22 cellular contexts compared by ENCODE assay signal in the genomic region with DNA sequence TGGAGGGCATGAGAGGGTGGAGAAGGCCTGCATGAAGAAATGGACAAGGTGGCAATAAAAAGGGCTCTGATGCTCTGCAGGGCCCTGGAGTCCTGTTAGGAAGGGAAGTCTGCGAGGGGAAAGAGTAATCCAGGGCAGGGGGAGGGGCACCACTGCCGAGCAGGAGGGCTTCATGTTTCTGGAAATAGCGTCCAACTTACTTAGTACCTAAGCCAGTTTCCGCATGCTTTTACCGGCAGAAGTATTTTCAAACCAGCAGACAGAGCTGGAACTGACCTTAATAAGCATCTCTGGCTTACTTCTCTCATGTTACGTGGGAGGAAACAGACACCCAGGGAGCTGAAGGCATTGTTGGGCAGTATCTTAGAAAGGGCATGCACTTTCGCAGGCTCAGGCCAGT.
"Had no signal": no experiment of that assay in that cellular context is flagged by ENCODE, and none has a peak within 500 bp of the region (broad histone marks: within the 10 kb centered on the region; RNA-seq: fewer than 3 reads in every experiment).

No MANE protein-coding gene starts in this region.

- H3K27ac ChIP-seq: spleen had no signal

- DNase-seq: activated CD4-positive, alpha-beta memory T cell treated with anti-CD3 and anti-CD28 coated beads for 36 hours; activated CD4-positive, alpha-beta T cell treated with anti-CD3 and anti-CD28 coated beads for 48 hours; activated CD4-positive, CD25-positive, alpha-beta regulatory T cell; activated naive CD4-positive, alpha-beta T cell treated with Interleukin-2 at 50 U/mL for 16 hours; activated naive CD8-positive, alpha-beta T cell treated with anti-CD3 and anti-CD28 coated beads for 36 hours; activated T-cell treated with anti-CD3 and anti-CD28 coated beads, Interleukin-2, amount 50 U/mL, for 48 hours; amygdala; central memory CD4-positive, alpha-beta T cell; effector memory CD8-positive, alpha-beta T cell; glutamatergic neuron; hippocampal formation; kidney glomerular epithelial cell; left ventricle myocardium superior; SHP77; spleen; stimulated activated CD4-positive, alpha-beta T cell treated with anti-CD3 and anti-CD28 coated beads, Interleukin-4, amount 100 ng/mL, for 4 hours; substantia nigra; trophoblast cell had no signal

- ATAC-seq: effector memory CD8-positive, alpha-beta T cell; esophagus mucosa; left ventricle myocardium superior had no signal

- H3K27me3 ChIP-seq: spleen had no signal

- H3K27me3 Mint-ChIP-seq: stimulated activated naive CD8-positive, alpha-beta T cell treated with anti-CD3 and anti-CD28 coated beads, Interleukin-15, Interleukin-2, amounts not matched to agents 100 ng/mL and 50 ng/mL, for 24 hours had no signal

- H3K9me3 Mint-ChIP-seq: activated CD4-positive, alpha-beta memory T cell treated with anti-CD3 and anti-CD28 coated beads for 36 hours; activated naive CD8-positive, alpha-beta T cell treated with anti-CD3 and anti-CD28 coated beads for 36 hours; effector memory CD8-positive, alpha-beta T cell; neural crest cell; stimulated activated naive CD8-positive, alpha-beta T cell treated with anti-CD3 and anti-CD28 coated beads, Interleukin-15, Interleukin-2, amounts not matched to agents 100 ng/mL and 50 ng/mL, for 24 hours; T-helper 1 cell treated with Interleukin-12 subunit alpha and Interleukin-12 subunit beta and Interleukin-4 antibody, amounts not matched to agents 30 μg/mL and 1 μg/mL, for 36 hours had no signal

- H3K36me3 Mint-ChIP-seq: activated CD4-positive, alpha-beta memory T cell treated with anti-CD3 and anti-CD28 coated beads for 36 hours; activated naive CD8-positive, alpha-beta T cell treated with anti-CD3 and anti-CD28 coated beads for 36 hours had no signal

- H3K4me3 ChIP-seq: spleen had no signal

- H3K9me3 ChIP-seq: spleen had no signal

- H3K27ac Mint-ChIP-seq: activated CD4-positive, alpha-beta memory T cell treated with anti-CD3 and anti-CD28 coated beads for 36 hours; activated naive CD8-positive, alpha-beta T cell treated with anti-CD3 and anti-CD28 coated beads for 36 hours; effector memory CD8-positive, alpha-beta T cell; stimulated activated naive CD8-positive, alpha-beta T cell treated with anti-CD3 and anti-CD28 coated beads, Interleukin-15, Interleukin-2, amounts not matched to agents 100 ng/mL and 50 ng/mL, for 24 hours; T-helper 1 cell treated with Interleukin-12 subunit alpha and Interleukin-12 subunit beta and Interleukin-4 antibody, amounts not matched to agents 30 μg/mL and 1 μg/mL, for 36 hours had no signal

- H3K4me3 Mint-ChIP-seq: activated CD4-positive, alpha-beta memory T cell treated with anti-CD3 and anti-CD28 coated beads for 36 hours; activated naive CD8-positive, alpha-beta T cell treated with anti-CD3 and anti-CD28 coated beads for 36 hours; effector memory CD8-positive, alpha-beta T cell; neural crest cell; stimulated activated naive CD8-positive, alpha-beta T cell treated with anti-CD3 and anti-CD28 coated beads, Interleukin-15, Interleukin-2, amounts not matched to agents 100 ng/mL and 50 ng/mL, for 24 hours; T-helper 1 cell treated with Interleukin-12 subunit alpha and Interleukin-12 subunit beta and Interleukin-4 antibody, amounts not matched to agents 30 μg/mL and 1 μg/mL, for 36 hours had no signal

- H3K4me1 Mint-ChIP-seq: activated naive CD8-positive, alpha-beta T cell treated with anti-CD3 and anti-CD28 coated beads for 36 hours; neural crest cell had no signal

- H3K36me3 ChIP-seq: spleen had no signal
